Comparison of ENCODE assay signal across 27 cellular contexts in genomic region chr10:75999515-76000209, GRCh38.
DNase-seq lines count a peak whose midpoint lies in the region; TF ChIP-seq lines count a peak whose summit lies in the region.
"Had no signal": no experiment of that assay in that cellular context is flagged by ENCODE, and none has a peak within 500 bp of the region (broad histone marks: within the 10 kb centered on the region; RNA-seq: fewer than 3 reads in every experiment).

No MANE protein-coding gene starts in this region.

- TF ChIP-seq RAD21 in neural cell (conservative IDR thresholded peaks at IDR 0.05), result peak; percentile 51

- DNase-seq in CD8-positive, alpha-beta memory T cell, result no peak
- DNase-seq: 8988T; ACHN; AML-193; BE2C; Caco-2; Calu3; CD4-positive, alpha-beta memory T cell; CD4-positive, alpha-beta T cell; CD4-positive, CD25-positive, alpha-beta regulatory T cell; CD8-positive, alpha-beta T cell; COR-L47; DMS 273 treated with DMSO at 0.1 percent for 48 hours; DMS153; DMS53; DMS79; DMS79 treated with DMSO at 0.1 percent for 48 hours; DND-41; EL had no signal

- H3K27ac Mint-ChIP-seq in CD8-positive, alpha-beta memory T cell, result no peak overlapping the region
- H3K27ac Mint-ChIP-seq: B cell; CD4-positive, alpha-beta memory T cell; CD4-positive, alpha-beta T cell; CD4-positive, CD25-positive, alpha-beta regulatory T cell; CD8-positive, alpha-beta T cell had no signal

- no peaks in the 10 kb centered on the region for H3K9me3 ChIP-seq in neural cell (ENCODE audit: low read length)
- H3K9me3 ChIP-seq in CD8-positive, alpha-beta memory T cell (ENCODE audit: low read length), result no peaks in the 10 kb centered on the region
- H3K9me3 ChIP-seq: A549; BE2C; BLaER1; BLaER1 treated with 17β-estradiol and CSF1 and Interleukin-3, amounts not matched to agents 10 nM and 100 nM; Caco-2 had no signal

- H3F3A ChIP-seq in neural cell (ENCODE audit: insufficient read depth, low read length, poor library complexity, severe bottlenecking), result peaks cover 25% of the 10 kb centered on the region

- no peaks in the 10 kb centered on the region for H3K4me1 ChIP-seq in CD8-positive, alpha-beta memory T cell (ENCODE audit: insufficient read depth, low read length)
- H3K4me1 ChIP-seq: A549; BE2C; BLaER1; BLaER1 treated with 17β-estradiol and CSF1 and Interleukin-3, amounts not matched to agents 10 nM and 100 nM; Caco-2 had no signal

- no peaks in the 10 kb centered on the region for H3K36me3 ChIP-seq in neural cell (ENCODE audit: insufficient read depth, low read length)
- H3K36me3 ChIP-seq in CD8-positive, alpha-beta memory T cell (ENCODE audit: insufficient read depth, low read length), result no peaks in the 10 kb centered on the region
- H3K36me3 ChIP-seq: BE2C; BLaER1; BLaER1 treated with 17β-estradiol and CSF1 and Interleukin-3, amounts not matched to agents 10 nM and 100 nM had no signal

- H3K27ac ChIP-seq in neural cell (ENCODE audit: low read length), result peak overlapping the region; percentile 94
- no peak overlapping the region for H3K27ac ChIP-seq in CD8-positive, alpha-beta memory T cell (ENCODE audit: low read depth, low read length)
- H3K27ac ChIP-seq: 22Rv1; A549; BLaER1; BLaER1 treated with 17β-estradiol and CSF1 and Interleukin-3, amounts not matched to agents 10 nM and 100 nM; C4-2B had no signal

- no peak for TF ChIP-seq CTCF in neural cell (IDR thresholded peaks at IDR 0.05; ENCODE audit: poor library complexity, severe bottlenecking)

- POLR2A ChIA-PET in CD8-positive, alpha-beta memory T cell (lab: Charles Lee), result no interaction called here

- H4K20me1 ChIP-seq in neural cell (ENCODE audit: insufficient read depth), result no peaks in the 10 kb centered on the region
- H4K20me1 ChIP-seq: BLaER1; BLaER1 treated with 17β-estradiol and CSF1 and Interleukin-3, amounts not matched to agents 10 nM and 100 nM had no signal

- TF ChIP-seq EP300 in neural cell (conservative IDR thresholded peaks at IDR 0.05; ENCODE audit: poor library complexity, severe bottlenecking), result peak; percentile 99

- H3K79me2 ChIP-seq in neural cell (replicated peaks; ENCODE audit: insufficient read depth, low read length), result no peaks in the 10 kb centered on the region

- peak overlapping the region; percentile 10 for H3K4me2 ChIP-seq in neural cell (ENCODE audit: low read length)
- H3K4me2 ChIP-seq: A549; BLaER1; BLaER1 treated with 17β-estradiol and CSF1 and Interleukin-3, amounts not matched to agents 10 nM and 100 nM had no signal

- no peaks in the 10 kb centered on the region for H3K27me3 ChIP-seq in neural cell (ENCODE audit: insufficient read depth, low read depth, low read length)
- H3K27me3 ChIP-seq in CD8-positive, alpha-beta memory T cell (ENCODE audit: insufficient read depth, low read length, poor library complexity, severe bottlenecking), result no peaks in the 10 kb centered on the region
- H3K27me3 ChIP-seq: BE2C; BLaER1; BLaER1 treated with 17β-estradiol and CSF1 and Interleukin-3, amounts not matched to agents 10 nM and 100 nM had no signal

- no peak overlapping the region for H2AFZ ChIP-seq in neural cell (ENCODE audit: low read depth, low read length)

- peaks cover 0 to 5% of the 10 kb centered on the region in 2 donors for H3K27me3 Mint-ChIP-seq in CD8-positive, alpha-beta memory T cell
- H3K27me3 Mint-ChIP-seq: B cell had no signal

- no peak overlapping the region for H3K4me3 Mint-ChIP-seq in CD8-positive, alpha-beta memory T cell
- H3K4me3 Mint-ChIP-seq: B cell; CD14-positive monocyte; CD4-positive, alpha-beta memory T cell; CD4-positive, alpha-beta T cell; CD4-positive, CD25-positive, alpha-beta regulatory T cell; CD8-positive, alpha-beta T cell had no signal

- H3K36me3 Mint-ChIP-seq in CD8-positive, alpha-beta memory T cell, result no peaks in the 10 kb centered on the region
- H3K36me3 Mint-ChIP-seq: CD4-positive, alpha-beta memory T cell; CD4-positive, CD25-positive, alpha-beta regulatory T cell; CD8-positive, alpha-beta T cell had no signal

- no peaks in the 10 kb centered on the region for H3K9me2 ChIP-seq in neural cell (ENCODE audit: insufficient read depth, low read length)

- H3K4me1 Mint-ChIP-seq in CD8-positive, alpha-beta memory T cell, result no peaks in the 10 kb centered on the region
- H3K4me1 Mint-ChIP-seq: B cell; CD14-positive monocyte; CD4-positive, alpha-beta memory T cell; CD4-positive, CD25-positive, alpha-beta regulatory T cell had no signal

- H3K4me3 ChIP-seq in neural cell (ENCODE audit: low read length), result peak overlapping the region; percentile 35
- H3K4me3 ChIP-seq in CD8-positive, alpha-beta memory T cell (ENCODE audit: low read length), result no peak overlapping the region
- H3K4me3 ChIP-seq: A549; BLaER1; BLaER1 treated with 17β-estradiol and CSF1 and Interleukin-3, amounts not matched to agents 10 nM and 100 nM had no signal

- H3K9ac ChIP-seq in neural cell (ENCODE audit: low read length), result peak overlapping the region; percentile 64
- H3K9ac ChIP-seq: BLaER1; BLaER1 treated with 17β-estradiol and CSF1 and Interleukin-3, amounts not matched to agents 10 nM and 100 nM had no signal

- CTCF ChIA-PET in CD8-positive, alpha-beta memory T cell (lab: Charles Lee), result no interaction called here

- H3K9me3 Mint-ChIP-seq in CD8-positive, alpha-beta memory T cell, result peaks cover 0 to 8% (median 0%) of the 10 kb centered on the region in 5 donors
- H3K9me3 Mint-ChIP-seq: CD14-positive monocyte; CD4-positive, alpha-beta T cell; CD8-positive, alpha-beta T cell had no signal

TF ChIP-seq in neural cell, 6 proteins besides CTCF, POLR2A, EP300 and RAD21:
- TF ChIP-seq EZH2 (IDR thresholded peaks at IDR 0.05; ENCODE audit: borderline replicate concordance, insufficient read depth, low read length, poor library complexity, severe bottlenecking), result no peak
- no peak for TF ChIP-seq TAF1 (IDR thresholded peaks at IDR 0.05; ENCODE audit: low read depth)
- no peak for TF ChIP-seq MXI1 (conservative IDR thresholded peaks at IDR 0.05; ENCODE audit: poor library complexity, severe bottlenecking)
- peak; percentile 72 for TF ChIP-seq POLR2AphosphoS5 (IDR thresholded peaks at IDR 0.05)
- TF ChIP-seq, protein P1, sequence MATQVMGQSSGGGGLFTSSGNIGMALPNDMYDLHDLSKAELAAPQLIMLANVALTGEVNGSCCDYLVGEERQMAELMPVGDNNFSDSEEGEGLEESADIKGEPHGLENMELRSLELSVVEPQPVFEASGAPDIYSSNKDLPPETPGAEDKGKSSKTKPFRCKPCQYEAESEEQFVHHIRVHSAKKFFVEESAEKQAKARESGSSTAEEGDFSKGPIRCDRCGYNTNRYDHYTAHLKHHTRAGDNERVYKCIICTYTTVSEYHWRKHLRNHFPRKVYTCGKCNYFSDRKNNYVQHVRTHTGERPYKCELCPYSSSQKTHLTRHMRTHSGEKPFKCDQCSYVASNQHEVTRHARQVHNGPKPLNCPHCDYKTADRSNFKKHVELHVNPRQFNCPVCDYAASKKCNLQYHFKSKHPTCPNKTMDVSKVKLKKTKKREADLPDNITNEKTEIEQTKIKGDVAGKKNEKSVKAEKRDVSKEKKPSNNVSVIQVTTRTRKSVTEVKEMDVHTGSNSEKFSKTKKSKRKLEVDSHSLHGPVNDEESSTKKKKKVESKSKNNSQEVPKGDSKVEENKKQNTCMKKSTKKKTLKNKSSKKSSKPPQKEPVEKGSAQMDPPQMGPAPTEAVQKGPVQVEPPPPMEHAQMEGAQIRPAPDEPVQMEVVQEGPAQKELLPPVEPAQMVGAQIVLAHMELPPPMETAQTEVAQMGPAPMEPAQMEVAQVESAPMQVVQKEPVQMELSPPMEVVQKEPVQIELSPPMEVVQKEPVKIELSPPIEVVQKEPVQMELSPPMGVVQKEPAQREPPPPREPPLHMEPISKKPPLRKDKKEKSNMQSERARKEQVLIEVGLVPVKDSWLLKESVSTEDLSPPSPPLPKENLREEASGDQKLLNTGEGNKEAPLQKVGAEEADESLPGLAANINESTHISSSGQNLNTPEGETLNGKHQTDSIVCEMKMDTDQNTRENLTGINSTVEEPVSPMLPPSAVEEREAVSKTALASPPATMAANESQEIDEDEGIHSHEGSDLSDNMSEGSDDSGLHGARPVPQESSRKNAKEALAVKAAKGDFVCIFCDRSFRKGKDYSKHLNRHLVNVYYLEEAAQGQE (IDR thresholded peaks at IDR 0.05; ENCODE audit: borderline replicate concordance), result peak; percentile 98
- peak; percentile 52 for TF ChIP-seq SMC3 (conservative IDR thresholded peaks at IDR 0.05; ENCODE audit: poor library complexity)
